Comparison of ENCODE assay signal across 27 cellular contexts in genomic region chr4:60992037-60992436, GRCh38.
DNase-seq lines count a peak whose midpoint lies in the region; ATAC-seq and TF ChIP-seq lines count a peak whose summit lies in the region.
"Had no signal": no experiment of that assay in that cellular context is flagged by ENCODE, and none has a peak within 500 bp of the region (broad histone marks: within the 10 kb centered on the region; RNA-seq: fewer than 3 reads in every experiment).

No MANE protein-coding gene starts in this region.

- H3K79me2 ChIP-seq in neural progenitor cell (ENCODE audit: low read depth) = no peaks in the 10 kb centered on the region

- ATAC-seq in HG03039 (IDR thresholded peaks at IDR 0.05; ENCODE audit: unreplicated experiment) (no peak), GM21367 (IDR thresholded peaks at IDR 0.05; ENCODE audit: unreplicated experiment) (no peak)
- ATAC-seq: activated naive CD8-positive, alpha-beta T cell treated with anti-CD3 and anti-CD28 coated beads, Interleukin-2, amount 50 U/mL, for 24 hours; gastrocnemius medialis; left colon; stimulated activated naive CD8-positive, alpha-beta T cell treated with anti-CD3 and anti-CD28 coated beads, Interleukin-15, amount 100 ng/mL, for 72 hours had no signal

- H3K4me3 Mint-ChIP-seq in neural progenitor cell = no peak overlapping the region
- H3K4me3 Mint-ChIP-seq: activated naive CD8-positive, alpha-beta T cell treated with anti-CD3 and anti-CD28 coated beads, Interleukin-2, amount 50 U/mL, for 24 hours; central memory CD8-positive, alpha-beta T cell; stimulated activated naive CD8-positive, alpha-beta T cell treated with anti-CD3 and anti-CD28 coated beads, Interleukin-15, amount 100 ng/mL, for 72 hours had no signal

- TF ChIP-seq CTCF in RWPE1 (conservative IDR thresholded peaks at IDR 0.05; ENCODE audit: low read depth) (no peak), choroid plexus epithelial cell (conservative IDR thresholded peaks at IDR 0.05; ENCODE audit: low read depth, low read length) (no peak), neural progenitor cell (IDR thresholded peaks at IDR 0.05) (no peak)

- no peaks in the 10 kb centered on the region for H3K27me3 ChIP-seq in neural progenitor cell
- H3K27me3 ChIP-seq: gastrocnemius medialis, transverse colon had no signal

- peaks cover 7% of the 10 kb centered on the region for H3K4me1 Mint-ChIP-seq in neural progenitor cell
- H3K4me1 Mint-ChIP-seq: activated naive CD8-positive, alpha-beta T cell treated with anti-CD3 and anti-CD28 coated beads, Interleukin-2, amount 50 U/mL, for 24 hours; central memory CD8-positive, alpha-beta T cell; stimulated activated naive CD8-positive, alpha-beta T cell treated with anti-CD3 and anti-CD28 coated beads, Interleukin-15, amount 100 ng/mL, for 72 hours had no signal

- H2AFZ ChIP-seq in neural progenitor cell (replicated peaks) = no peak overlapping the region

- peaks cover 2% of the 10 kb centered on the region for H3K27me3 Mint-ChIP-seq in neural progenitor cell (ENCODE audit: insufficient read depth, low read depth)
- H3K27me3 Mint-ChIP-seq: activated naive CD8-positive, alpha-beta T cell treated with anti-CD3 and anti-CD28 coated beads, Interleukin-2, amount 50 U/mL, for 24 hours; central memory CD8-positive, alpha-beta T cell; stimulated activated naive CD8-positive, alpha-beta T cell treated with anti-CD3 and anti-CD28 coated beads, Interleukin-15, amount 100 ng/mL, for 72 hours had no signal

- no peaks in the 10 kb centered on the region for H3K4me1 ChIP-seq in neural progenitor cell
- H3K4me1 ChIP-seq: gastrocnemius medialis, transverse colon had no signal

- H3K9me3 ChIP-seq in neural progenitor cell (ENCODE audit: low read depth) = no peaks in the 10 kb centered on the region
- H3K9me3 ChIP-seq: gastrocnemius medialis, transverse colon had no signal

- H3K4me2 ChIP-seq in neural progenitor cell = no peak overlapping the region

- CTCF ChIA-PET in RWPE1 (lab: Yijun Ruan, JAX) = no interaction called here

- peak overlapping the region; percentile 50 for H3K27ac Mint-ChIP-seq in neural progenitor cell
- H3K27ac Mint-ChIP-seq: activated naive CD8-positive, alpha-beta T cell treated with anti-CD3 and anti-CD28 coated beads, Interleukin-2, amount 50 U/mL, for 24 hours; stimulated activated naive CD8-positive, alpha-beta T cell treated with anti-CD3 and anti-CD28 coated beads, Interleukin-15, amount 100 ng/mL, for 72 hours had no signal

- POLR2A ChIA-PET in RWPE1 (lab: Yijun Ruan, JAX; ENCODE audit: low non-redundant PET) = no interaction called here

- H3K4me3 ChIP-seq in choroid plexus epithelial cell (ENCODE audit: low read depth, low read length) (no peak overlapping the region), neural progenitor cell (no peak overlapping the region)
- H3K4me3 ChIP-seq: gastrocnemius medialis, transverse colon had no signal

- no peaks in the 10 kb centered on the region for H3K9me3 Mint-ChIP-seq in neural progenitor cell

- no peaks in the 10 kb centered on the region for H3K36me3 ChIP-seq in neural progenitor cell
- H3K36me3 ChIP-seq: gastrocnemius medialis, transverse colon had no signal

- no peaks in the 10 kb centered on the region for H4K20me1 ChIP-seq in neural progenitor cell (ENCODE audit: low read depth)

- H3F3A ChIP-seq in neural progenitor cell (ENCODE audit: low read depth) = no peaks in the 10 kb centered on the region

- DNase-seq in Ammon's horn (ENCODE audit: low spot score) (peak; percentile 24), RWPE1 (ENCODE audit: low spot score) (peak; percentile 9), choroid plexus epithelial cell (ENCODE audit: low read depth) (peak; percentile 40), neural progenitor cell (ENCODE audit: low spot score) (no peak), OCI-M1 (lab: John Stamatoyannopoulos, UW) (no peak)
- no peak for DNase-seq in activated T-cell treated with anti-CD3 and anti-CD28 coated beads, Interleukin-2, amount 50 U/mL, for 1 hour
- DNase-seq: activated CD4-positive, alpha-beta T cell treated with anti-CD3 and anti-CD28 coated beads, Interleukin-2, amount 50 U/mL, for 48 hours; activated CD4-positive, CD25-positive, alpha-beta regulatory T cell; activated effector memory CD4-positive, alpha-beta T cell treated with anti-CD3 and anti-CD28 coated beads, Interleukin-2, amount 50 U/mL, for 16 hours; activated naive CD8-positive, alpha-beta T cell treated with anti-CD3 and anti-CD28 coated beads, Interleukin-2, amount 50 U/mL, for 24 hours; COR-L47; erythroblast; gastrocnemius medialis; GOT3; KBM-7; left colon; mesenchymal stem cell; NCI-H1694; NCI-H2171; NCI-H69; stimulated activated CD4-positive, alpha-beta T cell treated with anti-CD3 and anti-CD28 coated beads, Interleukin-12 subunit alpha, Interleukin-12 subunit beta, amount 100 ng/mL, for 4 hours; stimulated activated naive CD8-positive, alpha-beta T cell treated with anti-CD3 and anti-CD28 coated beads, Interleukin-15, amount 100 ng/mL, for 72 hours; SW 1271; transverse colon had no signal

- no peak overlapping the region for H3K9ac ChIP-seq in neural progenitor cell

- no peaks in the 10 kb centered on the region for H3K36me3 Mint-ChIP-seq in neural progenitor cell

- H3K27ac ChIP-seq in RWPE1 (no peak overlapping the region), neural progenitor cell (no peak overlapping the region)
- H3K27ac ChIP-seq: gastrocnemius medialis, transverse colon had no signal

Comparison
In these comparisons a context has a peak if more than half of its experiments do, and no peak if none do; other contexts are left out.
1. DNase-seq: peak in Ammon's horn (single experiment), RWPE1 (single experiment) and choroid plexus epithelial cell (single experiment); none in neural progenitor cell (single experiment), OCI-M1 (single experiment) and activated T-cell treated with anti-CD3 and anti-CD28 coated beads, Interleukin-2, amount 50 U/mL, for 1 hour (single experiment).